1 cellular context compared by ENCODE assay signal in genomic region chr22:43230983-43231723, GRCh38.
TF ChIP-seq lines count a peak whose summit lies in the region.

No MANE protein-coding gene starts in this region.

TF ChIP-seq in HepG2, 621 proteins besides CTCF, POLR2A, EP300 and RAD21 (continued from another document):
- TF ChIP-seq LRRFIP1 (CRISPR knock-in tag; conservative IDR thresholded peaks at IDR 0.05): no peak
- TF ChIP-seq GRHL1 (CRISPR knock-in tag; conservative IDR thresholded peaks at IDR 0.05): no peak
- no peak for TF ChIP-seq ZNF414 (CRISPR knock-in tag; IDR thresholded peaks at IDR 0.05)
- TF ChIP-seq ZNF124 (CRISPR knock-in tag; IDR thresholded peaks at IDR 0.05): no peak
- peak; percentile 36; the same call in 1 of the 2 replicates for TF ChIP-seq ZFX (CRISPR knock-in tag; IDR thresholded peaks at IDR 0.05; ENCODE audit: low read depth)
- no peak for TF ChIP-seq ZNF614 (CRISPR knock-in tag; IDR thresholded peaks at IDR 0.05; ENCODE audit: borderline replicate concordance)
- TF ChIP-seq ZNF589 (CRISPR knock-in tag; conservative IDR thresholded peaks at IDR 0.05): no peak
- 0 out of 2 replicates have a peak, but pooled peaks have one; percentile 11 for TF ChIP-seq ARID5B (CRISPR knock-in tag; IDR thresholded peaks at IDR 0.05)
- TF ChIP-seq PAXIP1 (CRISPR knock-in tag; conservative IDR thresholded peaks at IDR 0.05): no peak
- no peak for TF ChIP-seq ZNF776 (CRISPR knock-in tag; IDR thresholded peaks at IDR 0.05)
- TF ChIP-seq CCAR2 (optimal IDR thresholded peaks at IDR 0.05; ENCODE audit: low read depth, low read length): no peak
- TF ChIP-seq ZSCAN20 (CRISPR knock-in tag; IDR thresholded peaks at IDR 0.05; ENCODE audit: borderline replicate concordance): no peak
- TF ChIP-seq SOX6 (IDR thresholded peaks at IDR 0.05): no peak
- no peak for TF ChIP-seq SOX6 (CRISPR knock-in tag; IDR thresholded peaks at IDR 0.05)
- TF ChIP-seq LBX2 (CRISPR knock-in tag; IDR thresholded peaks at IDR 0.05; ENCODE audit: borderline replicate concordance): no peak
- TF ChIP-seq NONO (IDR thresholded peaks at IDR 0.05): no peak
- TF ChIP-seq NONO (CRISPR knock-in tag; conservative IDR thresholded peaks at IDR 0.05): no peak
- no peak for TF ChIP-seq PAX8 (CRISPR knock-in tag; IDR thresholded peaks at IDR 0.05; ENCODE audit: borderline replicate concordance)
- TF ChIP-seq ZNF451 (CRISPR knock-in tag; IDR thresholded peaks at IDR 0.05): no peak
TF ChIP-seq in HepG2: peak in this region for 24.
